In the genomic region with DNA sequence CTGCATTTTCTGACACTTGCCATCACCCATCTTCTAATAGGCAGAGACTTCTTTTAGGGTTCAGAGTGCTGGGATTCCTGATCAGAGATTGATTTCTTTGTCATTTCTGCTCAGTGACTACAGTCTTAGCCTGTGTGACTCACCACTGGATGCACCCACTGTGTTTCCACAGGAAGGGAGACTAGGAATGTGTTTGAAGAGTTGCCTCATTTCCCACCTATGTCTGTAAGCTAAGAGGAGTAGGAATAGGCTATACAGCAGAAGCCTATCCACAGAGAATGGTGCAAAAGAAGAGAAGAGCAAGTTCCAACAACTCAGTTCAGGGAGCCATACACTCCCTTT, we compare ENCODE assay signal across 12 cellular contexts.
DNase-seq lines count a peak whose midpoint lies in the region; ATAC-seq and TF ChIP-seq lines count a peak whose summit lies in the region.
"Had no signal": no experiment of that assay in that cellular context is flagged by ENCODE, and none has a peak within 500 bp of the region (broad histone marks: within the 10 kb centered on the region; RNA-seq: fewer than 3 reads in every experiment).

No MANE protein-coding gene starts in this region.

- H3K4me3 ChIP-seq in RWPE2 (ENCODE audit: severe bottlenecking) (no peak overlapping the region), epithelial cell of proximal tubule (ENCODE audit: low read depth, low read length) (no peak overlapping the region)
- H3K4me3 ChIP-seq: right lobe of liver had no signal

- H3K27me3 Mint-ChIP-seq in osteocyte (ENCODE audit: unreplicated experiment) = no peaks in the 10 kb centered on the region

- H3K4me3 Mint-ChIP-seq in osteocyte (ENCODE audit: unreplicated experiment) = no peak overlapping the region

- H3K27me3 ChIP-seq in RWPE2 (ENCODE audit: insufficient read depth, poor library complexity, severe bottlenecking) = no peaks in the 10 kb centered on the region
- H3K27me3 ChIP-seq: right lobe of liver had no signal

- H3K9me3 Mint-ChIP-seq in osteocyte (ENCODE audit: unreplicated experiment) = no peaks in the 10 kb centered on the region

- H3K4me1 ChIP-seq in RWPE2 (ENCODE audit: insufficient read depth, poor library complexity, severe bottlenecking) = peaks cover 15% of the 10 kb centered on the region

- no peaks in the 10 kb centered on the region for H3K36me3 ChIP-seq in RWPE2 (ENCODE audit: low read depth)
- H3K36me3 ChIP-seq: right lobe of liver had no signal

- H3K36me3 Mint-ChIP-seq in osteocyte (ENCODE audit: unreplicated experiment) = no peaks in the 10 kb centered on the region

- H3K9me3 ChIP-seq in RWPE2 (ENCODE audit: severe bottlenecking) = no peaks in the 10 kb centered on the region
- H3K9me3 ChIP-seq: right lobe of liver had no signal

- peak; percentile 91 for ATAC-seq in RWPE2 (ENCODE audit: low read depth)
- ATAC-seq: left colon had no signal

- H3K27ac ChIP-seq in RWPE2 (ENCODE audit: poor library complexity, severe bottlenecking) = peak overlapping the region; percentile 28

- no peak for TF ChIP-seq CTCF in RWPE2 (IDR thresholded peaks at IDR 0.05; ENCODE audit: poor library complexity, severe bottlenecking)
- no peak for TF ChIP-seq CTCF in epithelial cell of proximal tubule (conservative IDR thresholded peaks at IDR 0.05; ENCODE audit: low read depth, low read length)
- no peak for TF ChIP-seq CTCF in osteocyte (IDR thresholded peaks at IDR 0.05)

- DNase-seq in EL (peak; percentile 87), RWPE2 (ENCODE audit: low spot score) (no peak), epithelial cell of proximal tubule (ENCODE audit: low read depth) (peak; percentile 72), osteocyte (ENCODE audit: extremely low spot score, unreplicated experiment) (no peak), GDM1 (lab: John Stamatoyannopoulos, UW) (no peak), amygdala (lab: John Stamatoyannopoulos, UW) (no peak)
- no peak for DNase-seq in effector CD8-positive, alpha-beta T cell (lab: John Stamatoyannopoulos, UW)
- DNase-seq in activated T-cell treated with anti-CD3 and anti-CD28 coated beads, Interleukin-2, amount 50 U/mL, for 48 hours = no peak
- DNase-seq: activated CD4-positive, alpha-beta T cell treated with anti-CD3 and anti-CD28 coated beads, Interleukin-2, amount 50 U/mL, for 1 hour; activated naive CD4-positive, alpha-beta T cell treated with Interleukin-2 at 50 U/mL for 16 hours; left colon; right lobe of liver had no signal

- H3K27ac Mint-ChIP-seq in osteocyte (ENCODE audit: unreplicated experiment) = peak overlapping the region; percentile 8

- peaks cover 37% of the 10 kb centered on the region for H3K4me1 Mint-ChIP-seq in osteocyte (ENCODE audit: unreplicated experiment)

Comparison
In these comparisons a context has a peak if more than half of its experiments do, and no peak if none do; other contexts are left out.
1. DNase-seq: peak in EL (single experiment) and epithelial cell of proximal tubule (single experiment); none in RWPE2 (single experiment), osteocyte (single experiment), effector CD8-positive, alpha-beta T cell (single experiment), activated T-cell treated with anti-CD3 and anti-CD28 coated beads, Interleukin-2, amount 50 U/mL, for 48 hours (0 of 2), GDM1 (single experiment) and amygdala (0 of 56).